Comparison of ENCODE assay signal across 8 cellular contexts in the genomic region with DNA sequence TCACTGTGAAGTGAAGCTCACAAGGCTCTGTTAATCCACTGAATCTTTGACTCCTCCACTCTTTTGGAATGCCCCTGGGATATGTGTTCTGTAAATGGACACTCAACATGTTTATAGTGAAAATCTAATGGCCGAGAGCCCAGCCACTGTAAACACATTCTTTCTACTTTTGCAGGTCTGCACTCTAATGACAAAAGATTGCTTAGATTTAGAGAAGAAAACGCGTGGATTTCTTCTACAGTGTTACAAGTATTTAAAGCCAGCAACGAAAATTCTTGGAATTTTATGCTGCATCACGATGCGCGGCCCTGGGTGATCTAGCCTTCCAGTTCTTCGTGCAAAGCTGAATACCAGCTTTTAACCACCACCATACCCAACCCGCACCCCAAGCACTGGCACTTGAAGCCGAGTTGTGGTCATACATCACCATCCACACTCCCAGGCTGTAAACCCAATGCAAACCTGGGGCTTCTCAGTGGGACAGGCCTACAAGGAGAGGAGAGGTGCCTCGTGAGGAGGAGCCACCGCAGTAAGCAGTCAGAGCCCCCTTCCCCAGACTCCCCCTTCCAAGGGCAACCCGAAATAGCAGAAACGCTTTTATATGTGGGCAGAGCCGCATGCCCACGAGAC. TPM values are rescaled to one million over a fixed set of nuclear protein-coding genes. Genes with fewer than 3 reads are reported as not detected.
DNase-seq lines count a peak whose midpoint lies in the region; ATAC-seq and TF ChIP-seq lines count a peak whose summit lies in the region.

No MANE protein-coding gene starts in this region.

- intact Hi-C loops in CD8-positive, alpha-beta T cell (cut with DNase I, micrococcal nuclease), result loop anchor here (5.0 to 10.0 kb wide), 6 partner anchors 225 to 1628 kb away; partner anchors contain the start of genes CDC40 (in 1 of the 2), PPIL6 (in 1 of the 2), SCML4 (in 1 of the 2) and SMPD2 (in 1 of the 2)

- peak overlapping the region; percentile 67 for H3K4me3 ChIP-seq in CD8-positive, alpha-beta T cell (ENCODE audit: low read depth, low read length)
- peak overlapping the region; percentile 70 for H3K4me3 ChIP-seq in effector memory CD4-positive, alpha-beta T cell (ENCODE audit: insufficient read depth, low read depth, low read length, poor library complexity, severe bottlenecking)
- H3K4me3 ChIP-seq in neuron (ENCODE audit: low read length), result peak overlapping the region; percentile 74

- H2AFZ ChIP-seq in neuron (ENCODE audit: low read depth, low read length), result peak overlapping the region; percentile 10

- peaks cover 10% of the 10 kb centered on the region for H3K4me1 Mint-ChIP-seq in CD8-positive, alpha-beta T cell (ENCODE audit: low read depth)

- no peaks in the 10 kb centered on the region for H3K27me3 ChIP-seq in CD8-positive, alpha-beta T cell (ENCODE audit: insufficient read depth, low read length)
- no peaks in the 10 kb centered on the region for H3K27me3 ChIP-seq in effector memory CD4-positive, alpha-beta T cell (replicated peaks; ENCODE audit: control insufficient read depth, insufficient read depth, low read length, poor library complexity, severe bottlenecking)
- no peaks in the 10 kb centered on the region for H3K27me3 ChIP-seq in neuron (ENCODE audit: insufficient read depth, low read length)

- no peaks in the 10 kb centered on the region for H3K9me3 ChIP-seq in CD8-positive, alpha-beta T cell (ENCODE audit: low read length)
- no peaks in the 10 kb centered on the region for H3K9me3 ChIP-seq in effector memory CD4-positive, alpha-beta T cell (ENCODE audit: control insufficient read depth, low read length)
- H3K9me3 ChIP-seq in neuron (ENCODE audit: low read length), result peaks cover 5% of the 10 kb centered on the region

- POLR2A ChIA-PET in CD8-positive, alpha-beta T cell (lab: Charles Lee), result interaction anchor here (0.8 to 1.6 kb wide), 5 partner anchors 11 to 537 kb away, joined by 3 to 7 read pairs (median 3); partner anchors contain the start of gene SESN1

- CTCF ChIA-PET in CD8-positive, alpha-beta T cell (lab: Charles Lee), result interaction anchor here (0.9 to 3.6 kb wide), 4 partner anchors 15 to 515 kb away, joined by 4 to 22 read pairs (median 14); no protein-coding TSS in a partner anchor

- no peaks in the 10 kb centered on the region for H3K9me3 Mint-ChIP-seq in CD8-positive, alpha-beta T cell

- H3K36me3 ChIP-seq in CD8-positive, alpha-beta T cell (ENCODE audit: insufficient read depth, low read length), result no peaks in the 10 kb centered on the region
- H3K36me3 ChIP-seq in effector memory CD4-positive, alpha-beta T cell (ENCODE audit: control insufficient read depth, insufficient read depth, low read length), result no peaks in the 10 kb centered on the region
- no peaks in the 10 kb centered on the region for H3K36me3 ChIP-seq in neuron (ENCODE audit: insufficient read depth, low read length)

- peaks cover 9% of the 10 kb centered on the region for H3K36me3 Mint-ChIP-seq in CD8-positive, alpha-beta T cell

- no peak for TF ChIP-seq CTCF in CD8-positive, alpha-beta T cell (IDR thresholded peaks at IDR 0.05)

- no peak for DNase-seq in CD8-positive, alpha-beta T cell
- DNase-seq in NAMALWA (ENCODE audit: low spot score) (peak; percentile 28), occipital lobe (lab: John Stamatoyannopoulos, UW) (no peak), DMS 273 treated with DMSO at 0.1 percent for 48 hours (lab: John Stamatoyannopoulos, UW) (no peak), NCI-H187 (lab: John Stamatoyannopoulos, UW) (no peak), NOMO-1 treated with dmso at 0.1 percent for 144 hours (lab: John Stamatoyannopoulos, UW; ENCODE audit: unreplicated experiment) (no peak)
- DNase-seq in effector memory CD4-positive, alpha-beta T cell, result no peak

- peaks cover 11% of the 10 kb centered on the region for H3K4me1 ChIP-seq in CD8-positive, alpha-beta T cell (ENCODE audit: insufficient read depth, low read length)
- peaks cover 10% of the 10 kb centered on the region for H3K4me1 ChIP-seq in effector memory CD4-positive, alpha-beta T cell (ENCODE audit: control insufficient read depth, insufficient read depth, low read length, poor library complexity, severe bottlenecking)
- peaks cover 12% of the 10 kb centered on the region for H3K4me1 ChIP-seq in neuron (ENCODE audit: insufficient read depth, low read length)

- ATAC-seq in CD8-positive, alpha-beta T cell, result no peak

- H3K27ac Mint-ChIP-seq in CD8-positive, alpha-beta T cell, result peak overlapping the region; percentile 99

- H3K27ac ChIP-seq in CD8-positive, alpha-beta T cell (ENCODE audit: low read depth, low read length), result peak overlapping the region; percentile 87
- peak overlapping the region; percentile 99 for H3K27ac ChIP-seq in effector memory CD4-positive, alpha-beta T cell (ENCODE audit: insufficient read depth, low read length, poor library complexity, severe bottlenecking)

- peak overlapping the region; percentile 97 for H3K4me3 Mint-ChIP-seq in CD8-positive, alpha-beta T cell

- H3K27me3 Mint-ChIP-seq in CD8-positive, alpha-beta T cell (ENCODE audit: low read depth), result peaks cover 2% of the 10 kb centered on the region

RNA-seq across cellular contexts. Expression of gene FOXO3, which starts 3.7 kb away (rescaled TPM):
- 10 to 100 TPM; 26.3 to 26.5 TPM for total RNA-seq in CD8-positive, alpha-beta T cell
- total RNA-seq in occipital lobe, result 56.0 TPM
